9 cellular contexts compared by ENCODE assay signal in genomic region chr17:21034350-21035235, GRCh38. TPM values are rescaled to one million over a fixed set of nuclear protein-coding genes. Genes with fewer than 3 reads are reported as not detected.
DNase-seq lines count a peak whose midpoint lies in the region; ATAC-seq and TF ChIP-seq lines count a peak whose summit lies in the region.
"Had no signal": no experiment of that assay in that cellular context is flagged by ENCODE, and none has a peak within 500 bp of the region (broad histone marks: within the 10 kb centered on the region; RNA-seq: fewer than 3 reads in every experiment).

No MANE protein-coding gene starts in this region.

- ATAC-seq in HG03342 (IDR thresholded peaks at IDR 0.05; ENCODE audit: unreplicated experiment) (peak; percentile 55), GM18519 (IDR thresholded peaks at IDR 0.05; ENCODE audit: low FRiP score, unreplicated experiment) (no peak)

- H3K36me3 ChIP-seq in iPS-20b (ENCODE audit: insufficient read depth, low read depth, low read length) (peaks cover 65% of the 10 kb centered on the region), thymus (ENCODE audit: control insufficient read depth, insufficient read depth) (peaks cover 10% of the 10 kb centered on the region)

- no peak overlapping the region; the same call in 1 of the 2 replicates for H3K9ac ChIP-seq in iPS-20b (ENCODE audit: low read depth, low read length)

- H3K4me1 ChIP-seq in iPS-20b (ENCODE audit: insufficient read depth, low read length), result peaks cover 19% of the 10 kb centered on the region
- H3K4me1 ChIP-seq in thymus (ENCODE audit: control insufficient read depth, insufficient read depth, low read length), result peaks cover 24% of the 10 kb centered on the region

- no peaks in the 10 kb centered on the region for H3K27me3 ChIP-seq in iPS-20b (ENCODE audit: insufficient read depth, low read length)
- no peaks in the 10 kb centered on the region for H3K27me3 ChIP-seq in thymus (ENCODE audit: control insufficient read depth, insufficient read depth)

- H3K27ac ChIP-seq in iPS-20b (ENCODE audit: low read length), result no peak overlapping the region
- peak overlapping the region; percentile 84 for H3K27ac ChIP-seq in thymus (ENCODE audit: low read depth)
- H3K27ac ChIP-seq: C4-2B had no signal

- H3K4me3 ChIP-seq in iPS-20b (ENCODE audit: low read length) (peak overlapping the region; percentile 13; the same call in 1 of the 2 replicates), thymus (ENCODE audit: low read length) (peak overlapping the region; percentile 40)

- 24% methylated on average over 13 of the region's 13 CpGs for WGBS in thymus

- H3K9me3 ChIP-seq in iPS-20b (ENCODE audit: insufficient read depth, low read depth, low read length) (no peaks in the 10 kb centered on the region), thymus (ENCODE audit: control insufficient read depth) (no peaks in the 10 kb centered on the region)

- no peak for TF ChIP-seq CTCF in GM20000 (IDR thresholded peaks at IDR 0.05; ENCODE audit: extremely low read depth, missing control alignments)

- DNase-seq in activated T-cell treated with anti-CD3 and anti-CD28 coated beads, Interleukin-2, amount 50 U/mL, for 1 hour, result peak; percentile 31
- DNase-seq in activated T-cell treated with anti-CD3 and anti-CD28 coated beads for 4 hours, result no peak
- peak; percentile 28 to 33 for DNase-seq in activated T-cell treated with anti-CD3 and anti-CD28 coated beads, Interleukin-2, amount 50 U/mL, for 48 hours
- no peak for DNase-seq in GM20000 (ENCODE audit: low spot score)

RNA-seq across cellular contexts. Expression of gene USP22, which starts 8.2 kb away (rescaled TPM):
- 52.5 TPM for polyA plus RNA-seq in thymus

Comparison
In these comparisons a context has a peak if more than half of its experiments do, and no peak if none do; other contexts are left out.
1. DNase-seq: peak in activated T-cell treated with anti-CD3 and anti-CD28 coated beads, Interleukin-2, amount 50 U/mL, for 1 hour (single experiment) and activated T-cell treated with anti-CD3 and anti-CD28 coated beads, Interleukin-2, amount 50 U/mL, for 48 hours (2 of 2); none in activated T-cell treated with anti-CD3 and anti-CD28 coated beads for 4 hours (single experiment) and GM20000 (single experiment).